In genomic region chr2:149170156-149170555, GRCh38 we compare ENCODE assay signal across 22 cellular contexts.
A peak's percentile ranks its signal among the peaks of the same experiment; 100 is the strongest.
DNase-seq lines count a peak whose midpoint lies in the region; TF ChIP-seq lines count a peak whose summit lies in the region.
"Had no signal": no experiment of that assay in that cellular context is flagged by ENCODE, and none has a peak within 500 bp of the region (broad histone marks: within the 10 kb centered on the region; RNA-seq: fewer than 3 reads in every experiment).

No MANE protein-coding gene starts in this region.

- peak overlapping the region; percentile 63 for H3K4me2 ChIP-seq in mammary epithelial cell (ENCODE audit: insufficient read depth, low read depth, low read length)

- no TSS peak for BruUV-seq in mammary epithelial cell (replicated peaks; lab: Mats Ljungman, UMichigan)

- peaks cover 68% of the 10 kb centered on the region for H3K4me1 Mint-ChIP-seq in progenitor cell of endocrine pancreas (ENCODE audit: low read depth)
- peaks cover 5% of the 10 kb centered on the region for H3K4me1 Mint-ChIP-seq in endothelial cell (ENCODE audit: unreplicated experiment)

- dilution Hi-C loops in mammary epithelial cell (cut with HindIII; ENCODE audit: low sequenced_read_pairs) = no loop called here

- no peaks in the 10 kb centered on the region for H3K27me3 ChIP-seq in mammary epithelial cell (ENCODE audit: insufficient read depth, low read length)
- H3K27me3 ChIP-seq in WERI-Rb-1 (ENCODE audit: insufficient read depth, low read depth, severe bottlenecking) = no peaks in the 10 kb centered on the region
- H3K27me3 ChIP-seq: heart right ventricle had no signal

- peak overlapping the region; percentile 72 for H2AFZ ChIP-seq in mammary epithelial cell (ENCODE audit: low read depth, low read length)

- intact Hi-C loops in mammary epithelial cell (cut with micrococcal nuclease) = no loop called here

- H3K9me3 ChIP-seq in mammary epithelial cell (replicated peaks; ENCODE audit: insufficient read depth, low read length) = no peaks in the 10 kb centered on the region
- H3K9me3 ChIP-seq in WERI-Rb-1 (ENCODE audit: severe bottlenecking) = no peaks in the 10 kb centered on the region

- H3K9me3 Mint-ChIP-seq in progenitor cell of endocrine pancreas (ENCODE audit: low read depth) (no peaks in the 10 kb centered on the region), endothelial cell (ENCODE audit: unreplicated experiment) (no peaks in the 10 kb centered on the region)

- H3K36me3 ChIP-seq in mammary epithelial cell (ENCODE audit: insufficient read depth, low read length) (no peaks in the 10 kb centered on the region), WERI-Rb-1 (no peaks in the 10 kb centered on the region)
- H3K36me3 ChIP-seq: heart right ventricle, spleen had no signal

- peaks cover 31% of the 10 kb centered on the region for H3K4me1 ChIP-seq in mammary epithelial cell (ENCODE audit: insufficient read depth, low read length)
- H3K4me1 ChIP-seq: heart right ventricle, spleen had no signal

- H3K79me2 ChIP-seq in mammary epithelial cell (ENCODE audit: insufficient read depth, low read length) = no peaks in the 10 kb centered on the region

- DNase-seq in DMS 273 (lab: John Stamatoyannopoulos, UW; ENCODE audit: unreplicated experiment) (peak; percentile 86), NCI-H2171 treated with DMSO at 0.1 percent for 48 hours (lab: John Stamatoyannopoulos, UW) (peak; percentile 96), mammary epithelial cell (no peak), progenitor cell of endocrine pancreas (ENCODE audit: low spot score, unreplicated experiment) (no peak), LoVo (ENCODE audit: low spot score) (no peak), WERI-Rb-1 (no peak), endothelial cell (ENCODE audit: low spot score) (no peak), activated gamma-delta T cell treated with Interleukin-2 at 50 U/mL for 16 hours (no peak)
- DNase-seq: activated CD8-positive, alpha-beta memory T cell treated with anti-CD3 and anti-CD28 coated beads, Interleukin-2, amount 10 ng/mL, durations not matched to agents 7 days and 5 days; activated naive CD4-positive, alpha-beta T cell treated with anti-CD3 and anti-CD28 coated beads, Interleukin-2, amount 50 U/mL, for 16 hours; C1 segment of cervical spinal cord; cerebellar nuclear complex; HCEC 1CT; heart right ventricle; MV-4-11; naive B cell; NCI-H1930; spleen; stimulated activated CD4-positive, alpha-beta T cell treated with anti-CD3 and anti-CD28 coated beads, Interleukin-4, amount 100 ng/mL, for 1 hour had no signal

- TF ChIP-seq CTCF in mammary epithelial cell (conservative IDR thresholded peaks at IDR 0.05 in 1 of 2, IDR thresholded peaks at IDR 0.05 in 1 of 2; ENCODE audit: extremely low read depth in 1 of 2, insufficient read depth in 1 of 2, low read depth in 1 of 2, low read length in 2 of 2) = no peak
- no peak for TF ChIP-seq CTCF in progenitor cell of endocrine pancreas (IDR thresholded peaks at IDR 0.05; ENCODE audit: unreplicated experiment)
- TF ChIP-seq CTCF in WERI-Rb-1 (IDR thresholded peaks at IDR 0.05; ENCODE audit: low read depth, low read length) = no peak
- no peak for TF ChIP-seq CTCF in endothelial cell (IDR thresholded peaks at IDR 0.05; ENCODE audit: unreplicated experiment)

- H3K27me3 Mint-ChIP-seq in progenitor cell of endocrine pancreas (no peaks in the 10 kb centered on the region), endothelial cell (ENCODE audit: unreplicated experiment) (no peaks in the 10 kb centered on the region)

- H3K4me3 Mint-ChIP-seq in progenitor cell of endocrine pancreas (ENCODE audit: low read depth) (no peak overlapping the region), endothelial cell (ENCODE audit: unreplicated experiment) (no peak overlapping the region)
- H3K4me3 Mint-ChIP-seq: activated CD8-positive, alpha-beta memory T cell treated with anti-CD3 and anti-CD28 coated beads, Interleukin-2, amount 10 ng/mL, durations not matched to agents 7 days and 5 days; activated T-helper 1 cell treated with anti-CD3 and anti-CD28 coated beads, Interleukin-12 subunit alpha, Interleukin-12 subunit beta, Interleukin-2, Interleukin-4 antibody, amounts not matched to agents 30 ng/mL and 10 ng/mL and 1 ng/mL, durations not matched to agents 14 hours and 24 hours and 36 hours; naive B cell; stimulated activated memory B cell treated with anti-CD40 and anti-IgM and Interleukin-4, amounts not matched to agents 10 μg/mL and 1 μg/mL and 100 μg/mL, for 72 hours; T-helper 1 cell treated with Interleukin-12 subunit alpha and Interleukin-12 subunit beta and Interleukin-4 antibody, amounts not matched to agents 30 μg/mL and 1 μg/mL, for 36 hours had no signal

- H4K20me1 ChIP-seq in mammary epithelial cell (ENCODE audit: insufficient read depth, low read length) = no peaks in the 10 kb centered on the region

- in situ Hi-C loops in mammary epithelial cell (cut with MboI; ENCODE audit: low sequenced_read_pairs in 2 of 2) = no loop called here

- peak overlapping the region; percentile 51 for H3K27ac ChIP-seq in mammary epithelial cell (ENCODE audit: insufficient read depth, low read depth, low read length)
- H3K27ac ChIP-seq in WERI-Rb-1 = no peak overlapping the region
- H3K27ac ChIP-seq: heart right ventricle, spleen had no signal

- CTCF ChIA-PET in mammary epithelial cell (lab: Charles Lee; ENCODE audit: low non-redundant PET) = no interaction called here

- H3K27ac Mint-ChIP-seq in progenitor cell of endocrine pancreas (peak overlapping the region; percentile 93), endothelial cell (ENCODE audit: unreplicated experiment) (no peak overlapping the region)
- H3K27ac Mint-ChIP-seq: activated CD8-positive, alpha-beta memory T cell treated with anti-CD3 and anti-CD28 coated beads, Interleukin-2, amount 10 ng/mL, durations not matched to agents 7 days and 5 days; activated T-helper 1 cell treated with anti-CD3 and anti-CD28 coated beads, Interleukin-12 subunit alpha, Interleukin-12 subunit beta, Interleukin-2, Interleukin-4 antibody, amounts not matched to agents 30 ng/mL and 10 ng/mL and 1 ng/mL, durations not matched to agents 14 hours and 24 hours and 36 hours; naive B cell; stimulated activated memory B cell treated with anti-CD40 and anti-IgM and Interleukin-4, amounts not matched to agents 10 μg/mL and 1 μg/mL and 100 μg/mL, for 72 hours; T-helper 1 cell treated with Interleukin-12 subunit alpha and Interleukin-12 subunit beta and Interleukin-4 antibody, amounts not matched to agents 30 μg/mL and 1 μg/mL, for 36 hours had no signal

- WGBS in mammary epithelial cell (ENCODE audit: low coverage, missing lambda C conversion rate) = 71% methylated on average over 1 of the region's 1 CpG

- no peak overlapping the region for H3K4me3 ChIP-seq in mammary epithelial cell (replicated peaks in 1 of 3; ENCODE audit: insufficient read depth in 1 of 3, low read depth in 2 of 3, low read length in 3 of 3)
- H3K4me3 ChIP-seq in WERI-Rb-1 (ENCODE audit: low read depth, low read length) = no peak overlapping the region
- H3K4me3 ChIP-seq: heart right ventricle, spleen had no signal

- H3K36me3 Mint-ChIP-seq in progenitor cell of endocrine pancreas (ENCODE audit: insufficient read depth) (peaks cover 14% of the 10 kb centered on the region), endothelial cell (ENCODE audit: low read depth, unreplicated experiment) (no peaks in the 10 kb centered on the region)
- H3K36me3 Mint-ChIP-seq: activated CD8-positive, alpha-beta memory T cell treated with anti-CD3 and anti-CD28 coated beads, Interleukin-2, amount 10 ng/mL, durations not matched to agents 7 days and 5 days had no signal

- H3K9ac ChIP-seq in mammary epithelial cell (ENCODE audit: insufficient read depth, low read length) = no peak overlapping the region

Comparison
In these comparisons a context has a peak if more than half of its experiments do, and no peak if none do; other contexts are left out.
1. DNase-seq: peak in DMS 273 (single experiment) and NCI-H2171 treated with DMSO at 0.1 percent for 48 hours (single experiment); none in mammary epithelial cell (single experiment), progenitor cell of endocrine pancreas (single experiment), LoVo (single experiment), WERI-Rb-1 (single experiment), endothelial cell (single experiment) and activated gamma-delta T cell treated with Interleukin-2 at 50 U/mL for 16 hours (single experiment).